ENCODE assay signal across 17 cellular contexts in genomic region chr18:37298816-37299215, GRCh38.
DNase-seq lines count a peak whose midpoint lies in the region; ATAC-seq, FAIRE-seq and TF ChIP-seq lines count a peak whose summit lies in the region.
"Had no signal": no experiment of that assay in that cellular context is flagged by ENCODE, and none has a peak within 500 bp of the region (broad histone marks: within the 10 kb centered on the region; RNA-seq: fewer than 3 reads in every experiment).

No MANE protein-coding gene starts in this region.

- peak; percentile 66 for DNase-seq in COLO668 (lab: John Stamatoyannopoulos, UW; ENCODE audit: unreplicated experiment)
- DNase-seq in HFFc6, result no peak
- no peak for DNase-seq in pancreas
- DNase-seq in NCI-H1930 (lab: John Stamatoyannopoulos, UW), result no peak
- DNase-seq in NCI-H2029 treated with DMSO at 0.1 percent for 48 hours (lab: John Stamatoyannopoulos, UW), result no peak
- no peak for DNase-seq in MV-4-11 (lab: John Stamatoyannopoulos, UW)
- DNase-seq: activated CD4-positive, alpha-beta T cell treated with anti-CD3 and anti-CD28 coated beads for 4 hours; activated CD8-positive, alpha-beta memory T cell treated with anti-CD3 and anti-CD28 coated beads, Interleukin-2, amount 50 U/mL, for 4 hours; activated effector memory CD4-positive, alpha-beta T cell treated with anti-CD3 and anti-CD28 coated beads, Interleukin-2, amount 50 U/mL, for 16 hours; H7; T-helper 9 cell had no signal

- no peak for ATAC-seq in pancreas

- no peaks in the 10 kb centered on the region for H3K36me3 ChIP-seq in pancreas
- H3K36me3 ChIP-seq: colonic mucosa, thoracic aorta had no signal

- peaks cover 6 to 10% (median 7%) of the 10 kb centered on the region in 3 donors for H3K4me1 ChIP-seq in pancreas

- no peaks in the 10 kb centered on the region for H3K9me3 Mint-ChIP-seq in HFFc6

- H3K4me3 Mint-ChIP-seq in HFFc6, result no peak overlapping the region
- H3K4me3 Mint-ChIP-seq: B cell had no signal

- peaks cover 10% of the 10 kb centered on the region for H3K4me1 Mint-ChIP-seq in HFFc6 (ENCODE audit: low read depth)
- H3K4me1 Mint-ChIP-seq: B cell had no signal

- TF ChIP-seq CTCF in HFFc6 (IDR thresholded peaks at IDR 0.05) (no peak), pancreas (IDR thresholded peaks at IDR 0.05) (no peak)

- peak overlapping the region; percentile 54 for H3K27ac ChIP-seq in cingulate gyrus (ENCODE audit: low read depth, low read length)
- peak overlapping the region; percentile 56 to 72 (median 64) for H3K27ac ChIP-seq in pancreas
- H3K27ac ChIP-seq: colonic mucosa, thoracic aorta had no signal

- H3K36me3 Mint-ChIP-seq in HFFc6 (ENCODE audit: low read depth), result no peaks in the 10 kb centered on the region

- peak overlapping the region; percentile 88 for H3K27ac Mint-ChIP-seq in HFFc6
- H3K27ac Mint-ChIP-seq: B cell had no signal

- no peak for FAIRE-seq in pancreas (lab: Jason Lieb, UNC)
- FAIRE-seq: GM18507 had no signal

- H3K4me3 ChIP-seq in pancreas, result no peak overlapping the region
- H3K4me3 ChIP-seq: colonic mucosa, skin epidermis, thoracic aorta had no signal

- peaks cover 37% of the 10 kb centered on the region for H3K27me3 Mint-ChIP-seq in HFFc6 (ENCODE audit: insufficient read depth)
- H3K27me3 Mint-ChIP-seq: B cell had no signal

- intact Hi-C loops in pancreas (cut with DNase I), result no loop called here

- H3K27me3 ChIP-seq in pancreas, result no peaks in the 10 kb centered on the region
- H3K27me3 ChIP-seq: colonic mucosa had no signal

- no peaks in the 10 kb centered on the region for H3K9me3 ChIP-seq in pancreas
- H3K9me3 ChIP-seq: colonic mucosa, thoracic aorta had no signal

- 91 to 98% methylated on average over 6 of the region's 6 CpGs for WGBS in pancreas, 2 donors
